15 cellular contexts compared by ENCODE assay signal in genomic region chr5:1227669-1228068, GRCh38. TPM values are rescaled to one million over a fixed set of nuclear protein-coding genes. Genes with fewer than 3 reads are reported as not detected.
DNase-seq lines count a peak whose midpoint lies in the region; ATAC-seq and TF ChIP-seq lines count a peak whose summit lies in the region.
"Had no signal": no experiment of that assay in that cellular context is flagged by ENCODE, and none has a peak within 500 bp of the region (broad histone marks: within the 10 kb centered on the region; RNA-seq: fewer than 3 reads in every experiment).

No MANE protein-coding gene starts in this region.

- POLR2A ChIA-PET in PC-3 (lab: Charles Lee; ENCODE audit: unreplicated experiment) = no interaction called here

- H4K20me1 ChIP-seq in PC-3 (ENCODE audit: low read length) = peaks cover 9% of the 10 kb centered on the region; the same call in 1 of the 2 replicates

- no peak for TF ChIP-seq CTCF in LNCaP clone FGC (IDR thresholded peaks at IDR 0.05; ENCODE audit: control insufficient read depth, extremely low read depth, insufficient read depth)
- TF ChIP-seq CTCF in PC-3 (conservative IDR thresholded peaks at IDR 0.05; ENCODE audit: low read depth, low read length) = no peak
- TF ChIP-seq CTCF in lung (IDR thresholded peaks at IDR 0.05; ENCODE audit: control extremely low read depth, extremely low read depth) = no peak

- no peaks in the 10 kb centered on the region for H3K36me3 ChIP-seq in PC-3 (ENCODE audit: low read depth, low read length)
- no peaks in the 10 kb centered on the region for H3K36me3 ChIP-seq in lung (ENCODE audit: control insufficient read depth in 2 of 2, insufficient read depth in 2 of 2, low read length in 2 of 2)
- H3K36me3 ChIP-seq: sigmoid colon had no signal

- no peaks in the 10 kb centered on the region for H3F3A ChIP-seq in PC-3 (ENCODE audit: low read length, unreplicated experiment)

- H3K27ac ChIP-seq in PC-3 (ENCODE audit: low read length) = no peak overlapping the region
- no peak overlapping the region for H3K27ac ChIP-seq in lung (ENCODE audit: low read depth in 1 of 2, low read length in 1 of 2)
- H3K27ac ChIP-seq: sigmoid colon had no signal

- intact Hi-C loops in PC-3 (cut with micrococcal nuclease) = loop anchor here (5.0 kb wide), 1 partner anchor 120 kb away; the partner anchor contains the start of gene CLPTM1L
- intact Hi-C loops in Right ventricle myocardium inferior (cut with DNase I) = no loop called here

- H3K9me3 ChIP-seq in PC-3 (ENCODE audit: low read length) = no peaks in the 10 kb centered on the region
- peaks cover 0 to 2% of the 10 kb centered on the region in 2 donors for H3K9me3 ChIP-seq in lung (ENCODE audit: control insufficient read depth in 2 of 2, insufficient read depth in 1 of 2, low read length in 1 of 2)
- H3K9me3 ChIP-seq: sigmoid colon had no signal

- CTCF ChIA-PET in PC-3 (lab: Charles Lee) = interaction anchor here (1.3 kb wide), 1 partner anchor 19 kb away, joined by 3 read pairs; no protein-coding TSS in a partner anchor

- H3K9me2 ChIP-seq in PC-3 (replicated peaks; ENCODE audit: low read length) = no peaks in the 10 kb centered on the region

- no TSS peak for BruUV-seq in PC-3 (replicated peaks; lab: Mats Ljungman, UMichigan)

- no peaks in the 10 kb centered on the region for H3K79me2 ChIP-seq in PC-3 (ENCODE audit: low read length)

- H3K4me1 ChIP-seq in PC-3 (ENCODE audit: insufficient read depth, low read length) (peaks cover 13% of the 10 kb centered on the region), lung (ENCODE audit: control insufficient read depth in 2 of 2, insufficient read depth in 2 of 2, low read length in 2 of 2) (no peaks in the 10 kb centered on the region)

- no peak overlapping the region for H3K9ac ChIP-seq in PC-3 (ENCODE audit: low read length)

- DNase-seq in DMS79 treated with DMSO at 0.1 percent for 48 hours (lab: John Stamatoyannopoulos, UW) (peak; percentile 84), LNCaP clone FGC (ENCODE audit: low read depth) (peak; percentile 92), PC-3 (peak; percentile 85), lung (ENCODE audit: low spot score) (peak; percentile 36), COR-L47 (lab: John Stamatoyannopoulos, UW) (no peak), Right ventricle myocardium inferior (ENCODE audit: missing footprints) (no peak)
- no peak for DNase-seq in activated CD4-positive, alpha-beta T cell treated with anti-CD3 and anti-CD28 coated beads for 4 hours
- DNase-seq: caudate nucleus, NCI-H345, sigmoid colon had no signal

- 19 to 24% methylated on average over 14 of the region's 14 CpGs for WGBS in lung, 2 donors

- peak; percentile 97 for ATAC-seq in PC-3
- ATAC-seq in lung (ENCODE audit: insufficient read depth, low FRiP score) = no peak
- ATAC-seq in GM18502 (IDR thresholded peaks at IDR 0.05; ENCODE audit: poor library complexity, unreplicated experiment) = no peak
- ATAC-seq in Right ventricle myocardium inferior = no peak
- ATAC-seq: SK-N-SH treated with all-trans-retinoic acid at 6 μM for 48 hours had no signal

- H3K27me3 ChIP-seq in PC-3 (ENCODE audit: low read length) (peaks cover 7% of the 10 kb centered on the region; the same call in 1 of the 2 replicates), lung (ENCODE audit: control insufficient read depth, insufficient read depth) (no peaks in the 10 kb centered on the region)

- no peak overlapping the region for H3K4me3 ChIP-seq in LNCaP clone FGC (ENCODE audit: low read depth, low read length)
- H3K4me3 ChIP-seq in PC-3 (ENCODE audit: low read length) = peak overlapping the region; percentile 2; the same call in 1 of the 2 replicates
- no peak overlapping the region for H3K4me3 ChIP-seq in lung
- H3K4me3 ChIP-seq: sigmoid colon had no signal

- peak overlapping the region; percentile 67 for H3K4me2 ChIP-seq in PC-3 (ENCODE audit: low read length)

- H2AFZ ChIP-seq in PC-3 (ENCODE audit: low read length) = no peak overlapping the region

RNA-seq across cellular contexts. Expression of gene SLC6A18, which starts 2.5 kb away (rescaled TPM):
- total RNA-seq in PC-3 (2014; rRNA removed) (not detected in 2 replicates), lung (not detected), Right ventricle myocardium inferior (not detected)
- polyA plus RNA-seq in lung = not detected
- total RNA-seq: CD4-positive, alpha-beta memory T cell; sigmoid colon; urinary bladder had no signal
- polyA plus RNA-seq: CD4-positive, alpha-beta memory T cell; esophagus; urinary bladder had no signal

RNA-seq across cellular contexts. Expression of gene SLC6A19, which starts 26.3 kb away (rescaled TPM):
- total RNA-seq in PC-3 (2014; rRNA removed) (not detected in 2 replicates), lung (under 1 TPM in 1 of 2 donors, not detected in 1; 0.06 TPM), Right ventricle myocardium inferior (not detected)
- not detected for polyA plus RNA-seq in lung
- total RNA-seq: CD4-positive, alpha-beta memory T cell; sigmoid colon; urinary bladder had no signal
- polyA plus RNA-seq: CD4-positive, alpha-beta memory T cell; esophagus; urinary bladder had no signal

Comparison
In these comparisons a context has a peak if more than half of its experiments do, and no peak if none do; other contexts are left out.
1. DNase-seq: peak in DMS79 treated with DMSO at 0.1 percent for 48 hours (single experiment), LNCaP clone FGC (single experiment), PC-3 (single experiment) and lung (single experiment); none in activated CD4-positive, alpha-beta T cell treated with anti-CD3 and anti-CD28 coated beads for 4 hours (0 of 2), COR-L47 (single experiment) and Right ventricle myocardium inferior (single experiment).